In the genomic region with DNA sequence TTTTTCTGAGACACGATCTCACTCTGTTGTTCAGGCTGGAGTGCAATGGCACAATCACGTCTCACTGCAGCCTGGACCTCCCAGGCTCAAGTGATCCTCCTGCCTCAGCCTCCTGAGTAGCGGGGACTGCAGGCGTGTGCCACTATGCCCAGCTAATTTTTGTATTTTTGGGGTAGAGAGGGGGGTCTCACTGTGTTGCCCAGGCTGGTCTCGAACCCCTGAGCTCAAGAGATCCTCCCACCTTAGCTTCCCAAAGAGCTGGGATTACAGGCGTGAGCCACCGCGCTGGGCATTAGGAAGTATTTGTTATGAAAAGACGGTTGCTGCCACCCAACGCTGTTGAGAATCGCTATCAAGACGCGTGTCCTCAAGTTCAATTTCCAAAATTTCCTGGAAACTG, we compare ENCODE assay signal across 19 cellular contexts.
DNase-seq lines count a peak whose midpoint lies in the region; ATAC-seq and TF ChIP-seq lines count a peak whose summit lies in the region.
"Had no signal": no experiment of that assay in that cellular context is flagged by ENCODE, and none has a peak within 500 bp of the region (broad histone marks: within the 10 kb centered on the region; RNA-seq: fewer than 3 reads in every experiment).

No MANE protein-coding gene starts in this region.

- CTCF ChIA-PET in WTC11 (lab: Charles Lee), result interaction anchor here (0.9 to 1.1 kb wide), 2 partner anchors 89 to 396 kb away, joined by 3 read pairs; no protein-coding TSS in a partner anchor

- H3K79me2 ChIP-seq in H9 (ENCODE audit: insufficient read depth, low read length) (no peaks in the 10 kb centered on the region), trophoblast cell (ENCODE audit: control insufficient read depth, insufficient read depth, low read length, poor library complexity) (no peaks in the 10 kb centered on the region)

- H3K4ac ChIP-seq in H9 (ENCODE audit: low read depth, low read length), result no peak overlapping the region
- no peak overlapping the region for H3K4ac ChIP-seq in trophoblast cell (ENCODE audit: low read depth, low read length)

- TF ChIP-seq CTCF in H9 (conservative IDR thresholded peaks at IDR 0.05), result no peak
- TF ChIP-seq CTCF in WTC11 (IDR thresholded peaks at IDR 0.05), result no peak

- H3K4me2 ChIP-seq in H9 (ENCODE audit: insufficient read depth, insufficient read length, low read length) (peak overlapping the region; percentile 41), trophoblast cell (ENCODE audit: low read length) (peak overlapping the region; percentile 62)

- WGBS in H9 (ENCODE audit: extremely low coverage, insufficient read length, low lambda C conversion rate), result no CpG with 5 or more reads among the region's 13 CpGs
- no CpG with 5 or more reads among the region's 13 CpGs for WGBS in trophoblast cell (ENCODE audit: extremely low coverage, insufficient coverage, insufficient read length)

- H3K4me3 ChIP-seq in iPS-18a (ENCODE audit: low read length) (peak overlapping the region; percentile 57), trophoblast cell (ENCODE audit: low read depth, low read length) (no peak overlapping the region)

- H3K4me1 ChIP-seq in H9 (ENCODE audit: insufficient read depth, low read length) (peaks cover 8% of the 10 kb centered on the region; the same call in 1 of the 2 replicates), iPS-18a (ENCODE audit: control insufficient read depth, low read depth, low read length) (peaks cover 28% of the 10 kb centered on the region), trophoblast cell (ENCODE audit: control insufficient read depth in 1 of 2, insufficient read depth in 2 of 2, low read length in 2 of 2) (peaks cover 2 to 7% of the 10 kb centered on the region in 2 experiments)

- no peak overlapping the region for H3K56ac ChIP-seq in H9 (ENCODE audit: insufficient read length, low read depth, low read length)

- H3K79me1 ChIP-seq in H9 (ENCODE audit: insufficient read depth, low read depth, low read length, poor library complexity, severe bottlenecking), result no peaks in the 10 kb centered on the region
- no peaks in the 10 kb centered on the region for H3K79me1 ChIP-seq in trophoblast cell (ENCODE audit: low read length)

- no peak for ATAC-seq in WTC11

- H2AK5ac ChIP-seq in H9 (ENCODE audit: insufficient read length, low read length) (no peak overlapping the region), trophoblast cell (ENCODE audit: low read length) (no peak overlapping the region)

- H3K9me3 Mint-ChIP-seq in H9 (peaks cover 0 to 6% of the 10 kb centered on the region in 2 experiments; a peak in 1 of 5 replicates), WTC11 (no peaks in the 10 kb centered on the region)

- H3K23me2 ChIP-seq in H9 (ENCODE audit: insufficient read length, low read depth, low read length, poor library complexity, severe bottlenecking), result peaks cover 6% of the 10 kb centered on the region

- no peak overlapping the region for H2BK120ac ChIP-seq in H9 (ENCODE audit: low read depth, low read length, poor library complexity, severe bottlenecking)
- H2BK120ac ChIP-seq in trophoblast cell (ENCODE audit: insufficient read depth, low read length, poor library complexity), result no peak overlapping the region

- H3K9me3 ChIP-seq in H9 (ENCODE audit: control insufficient read depth, low read depth, low read length) (no peaks in the 10 kb centered on the region), iPS-18a (ENCODE audit: control insufficient read depth, low read depth, low read length) (no peaks in the 10 kb centered on the region), trophoblast cell (ENCODE audit: insufficient read depth, low read depth, low read length) (no peaks in the 10 kb centered on the region)

- H2BK5ac ChIP-seq in H9 (ENCODE audit: insufficient read length, low read length) (no peak overlapping the region), trophoblast cell (ENCODE audit: low read depth, low read length, poor library complexity) (no peak overlapping the region)

- POLR2A ChIA-PET in WTC11 (lab: Charles Lee), result no interaction called here

- no peak overlapping the region for H3K18ac ChIP-seq in H9 (ENCODE audit: insufficient read length, low read depth, low read length)
- H3K18ac ChIP-seq in trophoblast cell (ENCODE audit: low read length), result no peak overlapping the region

- no peaks in the 10 kb centered on the region for H4K20me1 ChIP-seq in H9 (ENCODE audit: control insufficient read depth, insufficient read depth, insufficient read length)

- no peak overlapping the region for H2BK20ac ChIP-seq in H9 (ENCODE audit: low read depth, low read length, poor library complexity, severe bottlenecking)

- no peak overlapping the region; a peak in 1 of 7 replicates for H3K27ac Mint-ChIP-seq in H9
- H3K27ac Mint-ChIP-seq in WTC11, result no peak overlapping the region
- H3K27ac Mint-ChIP-seq: CD14-positive monocyte had no signal

- no peaks in the 10 kb centered on the region for H3K36me3 ChIP-seq in iPS-18a (ENCODE audit: control insufficient read depth, low read depth, low read length)
- H3K36me3 ChIP-seq in trophoblast cell (ENCODE audit: control insufficient read depth in 1 of 2, insufficient read depth in 2 of 2, low read length in 2 of 2), result no peaks in the 10 kb centered on the region

- H2BK12ac ChIP-seq in H9 (ENCODE audit: insufficient read length, low read depth, low read length) (no peak overlapping the region), trophoblast cell (ENCODE audit: low read length) (no peak overlapping the region)

- H2AFZ ChIP-seq in H9 (ENCODE audit: low read length) (no peak overlapping the region), trophoblast cell (ENCODE audit: insufficient read depth, low read length, poor library complexity) (no peak overlapping the region)

- H3K9ac ChIP-seq in H9 (ENCODE audit: extremely low read depth, insufficient read length, low read length) (no peak overlapping the region), iPS-18a (ENCODE audit: low read length) (no peak overlapping the region), trophoblast cell (ENCODE audit: low read length) (no peak overlapping the region)

- DNase-seq in H9, result no peak
- DNase-seq in WTC11 (ENCODE audit: low spot score), result no peak
- no peak for DNase-seq in trophoblast cell
- DNase-seq in central memory CD4-positive, alpha-beta T cell, result no peak
- no peak for DNase-seq in Ammon's horn (ENCODE audit: low spot score)
- no peak for DNase-seq in mucosa of gallbladder (ENCODE audit: low spot score)
- no peak for DNase-seq in stimulated activated CD4-positive, alpha-beta T cell treated with anti-CD3 and anti-CD28 coated beads, Interleukin-15, amount 100 ng/mL, for 24 hours
- DNase-seq: DMS 273 treated with DMSO at 0.1 percent for 48 hours, GF-D8, NCI-H1436, NCI-H2029, NCI-H2171, NCI-H446, NCI-H69, OCI-M1, RPMI8226, SIG-M5 had no signal

- H4K8ac ChIP-seq in H9 (replicated peaks; ENCODE audit: insufficient read length, low read depth, low read length) (no peak overlapping the region), trophoblast cell (ENCODE audit: low read depth, low read length) (no peak overlapping the region)

- H3K23ac ChIP-seq in H9 (ENCODE audit: insufficient read length, low read depth, low read length) (no peak overlapping the region), trophoblast cell (ENCODE audit: low read length) (no peak overlapping the region)

- H3K4me1 Mint-ChIP-seq in H9, result peaks cover 26 to 28% of the 10 kb centered on the region in 2 experiments
- H3K4me1 Mint-ChIP-seq in WTC11, result peaks cover 35% of the 10 kb centered on the region

- H3K36me3 Mint-ChIP-seq in H9 (ENCODE audit: insufficient read depth in 1 of 3, low read depth in 3 of 3), result no peaks in the 10 kb centered on the region; a peak in 1 of 7 replicates
- H3K36me3 Mint-ChIP-seq in WTC11, result no peaks in the 10 kb centered on the region

- H3K14ac ChIP-seq in H9 (ENCODE audit: insufficient read depth, low read length), result no peak overlapping the region
- no peak overlapping the region for H3K14ac ChIP-seq in trophoblast cell (ENCODE audit: low read length)

- no peak overlapping the region for H2BK15ac ChIP-seq in H9 (ENCODE audit: low read depth, low read length)

- no peak overlapping the region for H4K5ac ChIP-seq in H9 (ENCODE audit: insufficient read length, low read depth, low read length)

- H3K27me3 Mint-ChIP-seq in H9 (ENCODE audit: low read depth) (peaks cover 96% of the 10 kb centered on the region), WTC11 (ENCODE audit: low read depth) (peaks cover 86% of the 10 kb centered on the region)

- H4K91ac ChIP-seq in H9 (ENCODE audit: insufficient read length, low read depth, low read length), result no peak overlapping the region
- no peak overlapping the region for H4K91ac ChIP-seq in trophoblast cell (ENCODE audit: low read depth, low read length)

- no peak overlapping the region for H4K12ac ChIP-seq in trophoblast cell (ENCODE audit: low read depth, low read length)

- H3K27me3 ChIP-seq in H9 (ENCODE audit: insufficient read depth, low read length) (peaks cover 35% of the 10 kb centered on the region; the same call in 1 of the 2 replicates), iPS-18a (ENCODE audit: control insufficient read depth, insufficient read depth, low read length) (peaks cover 78% of the 10 kb centered on the region), trophoblast cell (ENCODE audit: insufficient read depth, low read length) (peaks cover 15% of the 10 kb centered on the region)

- no peak overlapping the region for H3T11ph ChIP-seq in H9 (ENCODE audit: low read length)

- H3K4me3 Mint-ChIP-seq in H9 (peak overlapping the region; percentile 47 to 78; a peak in 4 of 5 replicates), WTC11 (peak overlapping the region; percentile 64)

- H3K27ac ChIP-seq in H9 (ENCODE audit: insufficient read length, low read depth, low read length), result no peak overlapping the region
- H3K27ac ChIP-seq in iPS-18a (ENCODE audit: low read length), result no peak overlapping the region
- no peak overlapping the region for H3K27ac ChIP-seq in trophoblast cell (ENCODE audit: low read depth, low read length)

TF ChIP-seq in WTC11, 78 proteins besides CTCF, POLR2A, EP300 and RAD21 (continues in another document):
- TF ChIP-seq ZNF121 (CRISPR knock-in tag; IDR thresholded peaks at IDR 0.05) (peak; percentile 86), TEAD4 (CRISPR knock-in tag; IDR thresholded peaks at IDR 0.05) (no peak)
- TF ChIP-seq, protein P1, sequence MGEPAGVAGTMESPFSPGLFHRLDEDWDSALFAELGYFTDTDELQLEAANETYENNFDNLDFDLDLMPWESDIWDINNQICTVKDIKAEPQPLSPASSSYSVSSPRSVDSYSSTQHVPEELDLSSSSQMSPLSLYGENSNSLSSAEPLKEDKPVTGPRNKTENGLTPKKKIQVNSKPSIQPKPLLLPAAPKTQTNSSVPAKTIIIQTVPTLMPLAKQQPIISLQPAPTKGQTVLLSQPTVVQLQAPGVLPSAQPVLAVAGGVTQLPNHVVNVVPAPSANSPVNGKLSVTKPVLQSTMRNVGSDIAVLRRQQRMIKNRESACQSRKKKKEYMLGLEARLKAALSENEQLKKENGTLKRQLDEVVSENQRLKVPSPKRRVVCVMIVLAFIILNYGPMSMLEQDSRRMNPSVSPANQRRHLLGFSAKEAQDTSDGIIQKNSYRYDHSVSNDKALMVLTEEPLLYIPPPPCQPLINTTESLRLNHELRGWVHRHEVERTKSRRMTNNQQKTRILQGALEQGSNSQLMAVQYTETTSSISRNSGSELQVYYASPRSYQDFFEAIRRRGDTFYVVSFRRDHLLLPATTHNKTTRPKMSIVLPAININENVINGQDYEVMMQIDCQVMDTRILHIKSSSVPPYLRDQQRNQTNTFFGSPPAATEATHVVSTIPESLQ (CRISPR knock-in tag; IDR thresholded peaks at IDR 0.05), result no peak
